Comparison of ENCODE assay signal across 18 cellular contexts in genomic region chr5:16881253-16881652, GRCh38. TPM values are rescaled to one million over a fixed set of nuclear protein-coding genes. Genes with fewer than 3 reads are reported as not detected.
DNase-seq lines count a peak whose midpoint lies in the region; ATAC-seq, FAIRE-seq and TF ChIP-seq lines count a peak whose summit lies in the region.
"Had no signal": no experiment of that assay in that cellular context is flagged by ENCODE, and none has a peak within 500 bp of the region (broad histone marks: within the 10 kb centered on the region; RNA-seq: fewer than 3 reads in every experiment).

No MANE protein-coding gene starts in this region.

- H3K9ac ChIP-seq in colonic mucosa (ENCODE audit: low read depth in 2 of 2, low read length in 2 of 2), result peak overlapping the region in 1 of 2 donors; percentile 7

- H3K27ac ChIP-seq in colonic mucosa, result peak overlapping the region; percentile 46
- H3K27ac ChIP-seq: WERI-Rb-1 had no signal

- H3K9me3 ChIP-seq in Caco-2 (no peaks in the 10 kb centered on the region), colonic mucosa (no peaks in the 10 kb centered on the region)

- FAIRE-seq in frontal cortex (lab: Jason Lieb, UNC), result no peak

- H3K27me3 Mint-ChIP-seq in Caco-2 (ENCODE audit: insufficient read depth, unreplicated experiment) (no peaks in the 10 kb centered on the region), nephron progenitor cell (ENCODE audit: low read depth, poor library complexity) (no peaks in the 10 kb centered on the region), immature natural killer cell (ENCODE audit: low read depth in 3 of 3) (peaks cover 0 to 3% (median 0%) of the 10 kb centered on the region in 3 donors)
- H3K27me3 Mint-ChIP-seq: CD8-positive, alpha-beta memory T cell had no signal

- H3K36me3 Mint-ChIP-seq in Caco-2 (ENCODE audit: insufficient read depth, unreplicated experiment) (peaks cover 49% of the 10 kb centered on the region), nephron progenitor cell (ENCODE audit: low read depth) (peaks cover 24% of the 10 kb centered on the region), immature natural killer cell (no peaks in the 10 kb centered on the region)
- H3K36me3 Mint-ChIP-seq: activated naive CD8-positive, alpha-beta T cell treated with anti-CD3 and anti-CD28 coated beads, Interleukin-2, amount 10 ng/mL, durations not matched to agents 7 days and 5 days; CD8-positive, alpha-beta memory T cell had no signal

- intact Hi-C loops in Caco-2 (cut with micrococcal nuclease; ENCODE audit: unreplicated experiment) (loop anchor here (1.0 to 5.0 kb wide), 7 partner anchors 8 to 129 kb away; no protein-coding TSS in a partner anchor), colonic mucosa (cut with DNase I) (no loop called here)

- H3K27ac Mint-ChIP-seq in Caco-2 (ENCODE audit: unreplicated experiment), result peak overlapping the region; percentile 90
- H3K27ac Mint-ChIP-seq in nephron progenitor cell, result peak overlapping the region; percentile 37
- no peak overlapping the region for H3K27ac Mint-ChIP-seq in immature natural killer cell
- H3K27ac Mint-ChIP-seq: activated CD8-positive, alpha-beta T cell treated with anti-CD3 and anti-CD28 coated beads for 36 hours; activated naive CD8-positive, alpha-beta T cell treated with anti-CD3 and anti-CD28 coated beads, Interleukin-2, amount 10 ng/mL, durations not matched to agents 7 days and 5 days; CD8-positive, alpha-beta memory T cell had no signal

- H3K4me3 ChIP-seq in Caco-2 (ENCODE audit: low read depth, low read length) (no peak overlapping the region; the same call in 1 of the 2 replicates), colonic mucosa (no peak overlapping the region)

- H3K36me3 ChIP-seq in Caco-2 (ENCODE audit: control insufficient read depth, insufficient read depth, low read length) (peaks cover 3% of the 10 kb centered on the region; the same call in 1 of the 2 replicates), colonic mucosa (no peaks in the 10 kb centered on the region)

- H3K9me3 Mint-ChIP-seq in Caco-2 (ENCODE audit: unreplicated experiment) (no peaks in the 10 kb centered on the region), nephron progenitor cell (peaks cover 4% of the 10 kb centered on the region), immature natural killer cell (peaks cover 0 to 21% (median 8%) of the 10 kb centered on the region in 6 donors)
- H3K9me3 Mint-ChIP-seq: activated CD8-positive, alpha-beta T cell treated with anti-CD3 and anti-CD28 coated beads for 36 hours; activated naive CD8-positive, alpha-beta T cell treated with anti-CD3 and anti-CD28 coated beads, Interleukin-2, amount 10 ng/mL, durations not matched to agents 7 days and 5 days; neural crest cell had no signal

- CTCF ChIA-PET in Caco-2 (lab: Charles Lee), result interaction anchor here (0.6 to 1.1 kb wide), 4 partner anchors 17 to 53 kb away, joined by 3 to 5 read pairs (median 4); no protein-coding TSS in a partner anchor

- H3K4me1 ChIP-seq in Caco-2 (peaks cover 80% of the 10 kb centered on the region), colonic mucosa (peaks cover 8% of the 10 kb centered on the region)

- DNase-seq in Caco-2 (peak; percentile 80 to 85), NCI-H345 (lab: John Stamatoyannopoulos, UW) (peak; percentile 47), colonic mucosa (peak; percentile 79), nephron progenitor cell (no peak), frontal cortex (ENCODE audit: low spot score in 2 of 2) (no peak), NCI-H446 treated with DMSO at 0.1 percent for 48 hours (lab: John Stamatoyannopoulos, UW) (no peak), immature natural killer cell (no peak)
- DNase-seq: activated CD8-positive, alpha-beta T cell treated with anti-CD3 and anti-CD28 coated beads for 36 hours; activated naive CD8-positive, alpha-beta T cell treated with anti-CD3 and anti-CD28 coated beads, Interleukin-2, amount 10 ng/mL, durations not matched to agents 7 days and 5 days; CD8-positive, alpha-beta memory T cell; dermis blood vessel endothelial cell; erythroblast; mammary epithelial cell; retina; T-helper 1 cell; WERI-Rb-1 had no signal

- H3K27me3 ChIP-seq in Caco-2 (replicated peaks; ENCODE audit: control insufficient read depth, insufficient read depth, low read length), result no peaks in the 10 kb centered on the region
- H3K27me3 ChIP-seq in colonic mucosa, result no peaks in the 10 kb centered on the region

- BruUV-seq in Caco-2 (replicated peaks; lab: Mats Ljungman, UMichigan), result no TSS peak

- no peak for ATAC-seq in GM21529 (IDR thresholded peaks at IDR 0.05; ENCODE audit: unreplicated experiment)
- ATAC-seq: activated CD8-positive, alpha-beta T cell treated with anti-CD3 and anti-CD28 coated beads for 36 hours had no signal

- H3K4me1 Mint-ChIP-seq in Caco-2 (ENCODE audit: low read depth, unreplicated experiment) (peaks cover 53% of the 10 kb centered on the region), nephron progenitor cell (peaks cover 72% of the 10 kb centered on the region), immature natural killer cell (no peaks in the 10 kb centered on the region)
- H3K4me1 Mint-ChIP-seq: activated naive CD8-positive, alpha-beta T cell treated with anti-CD3 and anti-CD28 coated beads, Interleukin-2, amount 10 ng/mL, durations not matched to agents 7 days and 5 days; CD8-positive, alpha-beta memory T cell had no signal

- H3K4me3 Mint-ChIP-seq in Caco-2 (ENCODE audit: unreplicated experiment) (peak overlapping the region; percentile 73), nephron progenitor cell (no peak overlapping the region), immature natural killer cell (no peak overlapping the region)
- H3K4me3 Mint-ChIP-seq: activated CD8-positive, alpha-beta T cell treated with anti-CD3 and anti-CD28 coated beads for 36 hours; activated naive CD8-positive, alpha-beta T cell treated with anti-CD3 and anti-CD28 coated beads, Interleukin-2, amount 10 ng/mL, durations not matched to agents 7 days and 5 days; CD8-positive, alpha-beta memory T cell; neural crest cell had no signal

- TF ChIP-seq CTCF in Caco-2 (IDR thresholded peaks at IDR 0.05; ENCODE audit: insufficient read depth in 1 of 2, low read depth in 1 of 2, low read length in 1 of 2, severe bottlenecking in 1 of 2, unreplicated experiment in 1 of 2), result no peak
- TF ChIP-seq CTCF in colonic mucosa (IDR thresholded peaks at IDR 0.05), result no peak
- no peak for TF ChIP-seq CTCF in nephron progenitor cell (IDR thresholded peaks at IDR 0.05)

- POLR2A ChIA-PET in Caco-2 (lab: Charles Lee), result interaction anchor here (1.8 kb wide), 1 partner anchor 55 kb away, joined by 7 read pairs; the partner anchor contains the start of gene MYO10

RNA-seq across cellular contexts. Expression of gene MYO10, which starts 54.8 kb away (rescaled TPM):
- 67.6 and 73.3 TPM in 2 replicates for total RNA-seq in Caco-2 (2022)
- total RNA-seq in colonic mucosa, result 10 to 100 TPM; 57.9 to 61.9 TPM
- 25.3 TPM for total RNA-seq in frontal cortex
- not detected for polyA plus RNA-seq in immature natural killer cell
- total RNA-seq: activated naive CD8-positive, alpha-beta T cell treated with anti-CD3 and anti-CD28 coated beads, Interleukin-2, amount 10 ng/mL, durations not matched to agents 7 days and 5 days had no signal
- polyA plus RNA-seq: CD8-positive, alpha-beta memory T cell had no signal

Comparison
In these comparisons a context has a peak if more than half of its experiments do, and no peak if none do; other contexts are left out.
1. DNase-seq: peak in Caco-2 (2 of 2), NCI-H345 (single experiment) and colonic mucosa (single experiment); none in nephron progenitor cell (single experiment), frontal cortex (0 of 2), NCI-H446 treated with DMSO at 0.1 percent for 48 hours (single experiment) and immature natural killer cell (0 of 3).
2. H3K27ac Mint-ChIP-seq: peak in Caco-2 (single experiment) and nephron progenitor cell (single experiment); none in immature natural killer cell (0 of 6).